Comparison of ENCODE assay signal across 20 cellular contexts in genomic region chr4:146193628-146194027, GRCh38. TPM values are rescaled to one million over a fixed set of nuclear protein-coding genes. Genes with fewer than 3 reads are reported as not detected.
DNase-seq lines count a peak whose midpoint lies in the region; ATAC-seq lines count a peak whose summit lies in the region.
"Had no signal": no experiment of that assay in that cellular context is flagged by ENCODE, and none has a peak within 500 bp of the region (broad histone marks: within the 10 kb centered on the region; RNA-seq: fewer than 3 reads in every experiment).

No MANE protein-coding gene starts in this region.

- H3K4me1 Mint-ChIP-seq in activated T-helper 17 cell treated with anti-CD3 and anti-CD28 coated beads, Interleukin-2, amount 50 U/mL, for 72 hours, result peaks cover 9% of the 10 kb centered on the region

- peak; percentile 57 to 64 for ATAC-seq in activated naive CD4-positive, alpha-beta T cell treated with anti-CD3 and anti-CD28 coated beads, Interleukin-2, amount 50 U/mL, for 72 hours
- ATAC-seq in activated T-helper 17 cell treated with anti-CD3 and anti-CD28 coated beads, Interleukin-2, amount 50 U/mL, for 72 hours (replicated peaks), result peak; percentile 56
- ATAC-seq in GM21786 (IDR thresholded peaks at IDR 0.05; ENCODE audit: unreplicated experiment), result no peak
- ATAC-seq: HCT116 had no signal

- no peak for DNase-seq in activated naive CD4-positive, alpha-beta T cell treated with anti-CD3 and anti-CD28 coated beads, Interleukin-2, amount 50 U/mL, for 72 hours (ENCODE audit: low spot score in 2 of 2)
- no peak for DNase-seq in activated naive CD4-positive, alpha-beta T cell treated with anti-CD3 and anti-CD28 coated beads, Interleukin-2, amount 50 U/mL, for 16 hours
- DNase-seq in M059J (ENCODE audit: low read depth) (peak; percentile 6), stromal cell of bone marrow (ENCODE audit: low read depth) (peak; percentile 5), NCI-H2196 (lab: John Stamatoyannopoulos, UW; ENCODE audit: unreplicated experiment) (no peak)
- DNase-seq: ACHN; BE2C; C1 segment of cervical spinal cord; Caco-2; CD4-positive, alpha-beta T cell; DMS79; GDM1; GOT3; H7; HFFc6; IMR-90 had no signal

- H3K36me3 Mint-ChIP-seq in activated naive CD4-positive, alpha-beta T cell treated with anti-CD3 and anti-CD28 coated beads, Interleukin-2, amount 50 U/mL, for 72 hours, result peaks cover 5 to 24% of the 10 kb centered on the region in 2 donors
- H3K36me3 Mint-ChIP-seq in activated T-helper 17 cell treated with anti-CD3 and anti-CD28 coated beads, Interleukin-2, amount 50 U/mL, for 72 hours (ENCODE audit: low read depth), result peaks cover 40% of the 10 kb centered on the region

- H3K27ac Mint-ChIP-seq in activated naive CD4-positive, alpha-beta T cell treated with anti-CD3 and anti-CD28 coated beads, Interleukin-2, amount 50 U/mL, for 72 hours, result peak overlapping the region in 1 of 2 donors; percentile 29
- H3K27ac Mint-ChIP-seq in activated T-helper 17 cell treated with anti-CD3 and anti-CD28 coated beads, Interleukin-2, amount 50 U/mL, for 72 hours, result no peak overlapping the region
- H3K27ac Mint-ChIP-seq: CD4-positive, alpha-beta T cell; HFFc6 had no signal

- no peaks in the 10 kb centered on the region for H3K9me3 Mint-ChIP-seq in activated naive CD4-positive, alpha-beta T cell treated with anti-CD3 and anti-CD28 coated beads, Interleukin-2, amount 50 U/mL, for 72 hours
- H3K9me3 Mint-ChIP-seq in activated T-helper 17 cell treated with anti-CD3 and anti-CD28 coated beads, Interleukin-2, amount 50 U/mL, for 72 hours, result no peaks in the 10 kb centered on the region
- H3K9me3 Mint-ChIP-seq: CD4-positive, alpha-beta T cell; HFFc6 had no signal

- no peak overlapping the region for H3K4me3 Mint-ChIP-seq in activated T-helper 17 cell treated with anti-CD3 and anti-CD28 coated beads, Interleukin-2, amount 50 U/mL, for 72 hours
- H3K4me3 Mint-ChIP-seq: CD4-positive, alpha-beta T cell; HFFc6 had no signal

- no peaks in the 10 kb centered on the region for H3K27me3 Mint-ChIP-seq in activated T-helper 17 cell treated with anti-CD3 and anti-CD28 coated beads, Interleukin-2, amount 50 U/mL, for 72 hours
- H3K27me3 Mint-ChIP-seq: CD4-positive, alpha-beta T cell had no signal

RNA-seq across cellular contexts. Expression of gene LSM6, which starts 18.1 kb away (rescaled TPM):
- 10 to 100 TPM; 47.6 to 49.5 TPM for total RNA-seq in activated naive CD4-positive, alpha-beta T cell treated with anti-CD3 and anti-CD28 coated beads, Interleukin-2, amount 50 U/mL, for 72 hours
- total RNA-seq in M059J (2014; rRNA removed; shearing (Covaris generic)), result 38.8 and 68.8 TPM in 2 replicates
- 10 to 100 TPM; 26.2 to 45.7 TPM for total RNA-seq in activated T-helper 17 cell treated with anti-CD3 and anti-CD28 coated beads, Interleukin-2, amount 50 U/mL, for 72 hours

RNA-seq across cellular contexts. Expression of gene REELD1, which starts 20.7 kb away (rescaled TPM):
- total RNA-seq in activated naive CD4-positive, alpha-beta T cell treated with anti-CD3 and anti-CD28 coated beads, Interleukin-2, amount 50 U/mL, for 72 hours, result under 1 TPM in 1 of 2 donors, not detected in 1; 0.16 TPM
- not detected in 2 replicates for total RNA-seq in M059J (2014; rRNA removed; shearing (Covaris generic))
- total RNA-seq in activated T-helper 17 cell treated with anti-CD3 and anti-CD28 coated beads, Interleukin-2, amount 50 U/mL, for 72 hours, result under 1 TPM in 1 of 2 donors, not detected in 1; 0.15 TPM
- total RNA-seq: Caco-2, Daoy, HFFc6, IMR-90 had no signal

Comparison
In these comparisons a context has a peak if more than half of its experiments do, and no peak if none do; other contexts are left out.
1. DNase-seq: peak in M059J (single experiment) and stromal cell of bone marrow (single experiment); none in activated naive CD4-positive, alpha-beta T cell treated with anti-CD3 and anti-CD28 coated beads, Interleukin-2, amount 50 U/mL, for 72 hours (0 of 2), activated naive CD4-positive, alpha-beta T cell treated with anti-CD3 and anti-CD28 coated beads, Interleukin-2, amount 50 U/mL, for 16 hours (single experiment) and NCI-H2196 (single experiment).